ENCODE assay signal across 23 cellular contexts in the genomic region with DNA sequence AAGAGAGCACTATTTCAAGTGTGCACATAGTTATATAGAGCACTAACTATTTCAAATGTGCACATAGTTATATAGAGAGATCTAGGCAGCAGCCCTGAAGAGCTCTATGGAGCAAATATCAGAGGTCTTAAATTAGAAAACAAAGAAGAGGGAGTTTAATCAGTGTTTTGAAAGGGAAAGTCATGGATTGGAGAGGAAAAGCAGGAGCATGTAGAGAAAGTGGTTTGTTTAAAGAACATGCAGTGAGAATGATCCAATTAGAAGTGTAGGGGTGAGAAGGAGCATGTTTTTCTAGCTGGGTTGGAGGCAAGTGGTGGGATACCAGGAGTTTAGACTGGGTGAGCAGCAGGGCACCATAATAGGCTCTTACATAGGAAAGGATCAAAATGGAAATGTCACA.
"Had no signal": no experiment of that assay in that cellular context is flagged by ENCODE, and none has a peak within 500 bp of the region (broad histone marks: within the 10 kb centered on the region; RNA-seq: fewer than 3 reads in every experiment).

No MANE protein-coding gene starts in this region.

- H3K9me3 ChIP-seq: colonic mucosa, esophagus muscularis mucosa, esophagus squamous epithelium, gastrocnemius medialis, gastroesophageal sphincter, heart left ventricle, heart right ventricle had no signal

- H3K4me1 ChIP-seq: colonic mucosa, esophagus muscularis mucosa, esophagus squamous epithelium, gastrocnemius medialis, gastroesophageal sphincter, heart left ventricle, heart right ventricle had no signal

- H3K36me3 ChIP-seq: colonic mucosa, esophagus squamous epithelium had no signal

- H3K4me3 ChIP-seq: colonic mucosa, coronary artery, dorsolateral prefrontal cortex, esophagus muscularis mucosa, esophagus squamous epithelium, gastrocnemius medialis, gastroesophageal sphincter, heart left ventricle, heart right ventricle had no signal

- H3K27ac ChIP-seq: colonic mucosa, coronary artery, dorsolateral prefrontal cortex, epithelial cell of prostate, esophagus muscularis mucosa, esophagus squamous epithelium, foreskin keratinocyte, gastrocnemius medialis, gastroesophageal sphincter, heart left ventricle, heart right ventricle had no signal

- DNase-seq: colonic mucosa; cortex of kidney; dermis blood vessel endothelial cell; dorsolateral prefrontal cortex; effector CD4-positive, alpha-beta T cell; effector CD8-positive, alpha-beta T cell; effector memory CD4-positive, alpha-beta T cell; effector memory CD8-positive, alpha-beta T cell; endodermal cell; erythroblast; esophagus squamous epithelium; foreskin fibroblast; foreskin keratinocyte; foreskin melanocyte; gastrocnemius medialis; glutamatergic neuron; head of caudate nucleus; heart left ventricle; heart right ventricle had no signal
